Comparison of ENCODE assay signal across 1 cellular context in genomic region chr22:46335201-46336118, GRCh38.
A peak's percentile ranks its signal among the peaks of the same experiment; 100 is the strongest.
TF ChIP-seq lines count a peak whose summit lies in the region.

TSS of gene TRMU (plus strand) at chr22:46335714. CDS start at chr22:46335765, 51 bp downstream.

TF ChIP-seq in HepG2, 621 proteins besides CTCF, POLR2A, EP300 and RAD21 (continued from another document and continues in another):
- TF ChIP-seq ZNF10 (CRISPR knock-in tag; IDR thresholded peaks at IDR 0.05; ENCODE audit: borderline replicate concordance, low read depth): no peak
- no peak for TF ChIP-seq ZNF816 (CRISPR knock-in tag; IDR thresholded peaks at IDR 0.05; ENCODE audit: borderline replicate concordance)
- TF ChIP-seq HOXA3 (CRISPR knock-in tag; IDR thresholded peaks at IDR 0.05): peak; percentile 97
- TF ChIP-seq KAT7 (CRISPR knock-in tag; IDR thresholded peaks at IDR 0.05; ENCODE audit: borderline replicate concordance): peak; percentile 98
- TF ChIP-seq HMG20B (CRISPR knock-in tag; conservative IDR thresholded peaks at IDR 0.05): 0 out of 2 replicates have a peak, but pooled peaks have one; percentile 55
- TF ChIP-seq TFDP2 (CRISPR knock-in tag; IDR thresholded peaks at IDR 0.05): peak; percentile 79
- no peak for TF ChIP-seq ZKSCAN1 (IDR thresholded peaks at IDR 0.05; ENCODE audit: low read length)
- TF ChIP-seq RXRA (CRISPR knock-in tag; IDR thresholded peaks at IDR 0.05): peak; percentile 82
- TF ChIP-seq ZNF253 (CRISPR knock-in tag; IDR thresholded peaks at IDR 0.05; ENCODE audit: borderline replicate concordance): no peak
- no peak; the same call in 1 of the 2 replicates for TF ChIP-seq ZNF136 (CRISPR knock-in tag; IDR thresholded peaks at IDR 0.05; ENCODE audit: low read depth)
- no peak for TF ChIP-seq IKZF4 (CRISPR knock-in tag; IDR thresholded peaks at IDR 0.05; ENCODE audit: borderline replicate concordance, low read depth, not compliant biosample characterization)
- TF ChIP-seq LBX2 (CRISPR knock-in tag; IDR thresholded peaks at IDR 0.05; ENCODE audit: borderline replicate concordance): no peak; the same call in 1 of the 2 replicates
- 0 out of 2 replicates have a peak, but pooled peaks have one; percentile 81 for TF ChIP-seq AKNA (CRISPR knock-in tag; IDR thresholded peaks at IDR 0.05; ENCODE audit: borderline replicate concordance)
- no peak for TF ChIP-seq ZFP36 (IDR thresholded peaks at IDR 0.05; ENCODE audit: borderline replicate concordance, low read depth, low read length, partially characterized antibody)
- no peak for TF ChIP-seq RAD51 (IDR thresholded peaks at IDR 0.05; ENCODE audit: borderline replicate concordance)
- TF ChIP-seq ZBTB14 (CRISPR knock-in tag; IDR thresholded peaks at IDR 0.05): 0 out of 2 replicates have a peak, but pooled peaks have one; percentile 47
- TF ChIP-seq ARID5B (CRISPR knock-in tag; IDR thresholded peaks at IDR 0.05): peak; percentile 74
- TF ChIP-seq RFXANK (CRISPR knock-in tag; IDR thresholded peaks at IDR 0.05): peak; percentile 42; the same call in 1 of the 2 replicates
- peak; percentile 94 for TF ChIP-seq CBFB (CRISPR knock-in tag; IDR thresholded peaks at IDR 0.05)
- peak; percentile 96 for TF ChIP-seq ZNF574 (CRISPR knock-in tag; IDR thresholded peaks at IDR 0.05)
- TF ChIP-seq GRHL1 (CRISPR knock-in tag; conservative IDR thresholded peaks at IDR 0.05): no peak
- no peak for TF ChIP-seq NFIC (IDR thresholded peaks at IDR 0.05; ENCODE audit: low read length)
- TF ChIP-seq ZNF274 (CRISPR knock-in tag; IDR thresholded peaks at IDR 0.05): peak; percentile 70; the same call in 1 of the 2 replicates
- peak; percentile 35 to 84; a peak in 2 of 4 replicates for TF ChIP-seq KLF16 (CRISPR knock-in tag; IDR thresholded peaks at IDR 0.05)
- TF ChIP-seq ZNF382 (CRISPR knock-in tag; IDR thresholded peaks at IDR 0.05; ENCODE audit: borderline replicate concordance): no peak
- TF ChIP-seq SMAD1 (CRISPR knock-in tag; IDR thresholded peaks at IDR 0.05; ENCODE audit: borderline replicate concordance, low read depth): peak; percentile 95; the same call in 1 of the 2 replicates
- TF ChIP-seq ELF4 (CRISPR knock-in tag; IDR thresholded peaks at IDR 0.05; ENCODE audit: borderline replicate concordance): 0 out of 2 replicates have a peak, but pooled peaks have one; percentile 19
- TF ChIP-seq ZSCAN9 (CRISPR knock-in tag; IDR thresholded peaks at IDR 0.05; ENCODE audit: borderline replicate concordance): peak; percentile 64; the same call in 1 of the 2 replicates
- TF ChIP-seq GLI4 (CRISPR knock-in tag; IDR thresholded peaks at IDR 0.05; ENCODE audit: borderline replicate concordance): no peak
- TF ChIP-seq FUBP1 (CRISPR knock-in tag; IDR thresholded peaks at IDR 0.05; ENCODE audit: borderline replicate concordance): no peak
- TF ChIP-seq ZNF343 (CRISPR knock-in tag; IDR thresholded peaks at IDR 0.05): peak; percentile 76; the same call in 1 of the 2 replicates
- peak; percentile 77; the same call in 1 of the 2 replicates for TF ChIP-seq SIN3B (IDR thresholded peaks at IDR 0.05; ENCODE audit: low read length)
- peak; percentile 13; the same call in 1 of the 2 replicates for TF ChIP-seq ARNTL (CRISPR knock-in tag; IDR thresholded peaks at IDR 0.05)
